Comparison of ENCODE assay signal across 26 cellular contexts in the genomic region with DNA sequence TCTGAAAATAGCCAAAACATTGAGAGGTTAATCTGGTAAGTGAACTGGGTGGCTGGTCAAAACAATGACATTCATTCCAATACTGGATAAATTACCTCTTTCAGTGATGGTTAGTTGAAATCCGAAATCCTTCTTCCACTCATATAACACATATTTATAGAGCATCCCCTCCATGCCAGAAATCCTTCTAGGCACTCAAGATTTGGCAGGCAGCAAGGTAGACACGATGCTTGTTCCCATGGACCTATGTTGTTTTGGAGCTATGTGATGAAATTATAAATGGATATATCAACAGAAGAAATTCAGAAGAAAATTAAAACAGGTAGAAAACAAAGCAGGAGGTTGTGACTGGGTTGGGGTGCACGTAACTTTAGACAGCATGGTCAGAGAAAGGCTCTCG. TPM values are rescaled to one million over a fixed set of nuclear protein-coding genes. Genes with fewer than 3 reads are reported as not detected.
"Had no signal": no experiment of that assay in that cellular context is flagged by ENCODE, and none has a peak within 500 bp of the region (broad histone marks: within the 10 kb centered on the region; RNA-seq: fewer than 3 reads in every experiment).

No MANE protein-coding gene starts in this region.

- ATAC-seq: HepG2, Panc1, PC-3 had no signal

- H3K4me1 ChIP-seq: SJSA1 had no signal

- H3K27ac ChIP-seq: RWPE1, SJSA1, SK-N-MC had no signal

- DNase-seq: IMR-90; Karpas-422; KG1; MG63; NCI-H1092; NCI-H146; NCI-H1694 treated with DMSO at 0.1 percent for 48 hours; NCI-H1930; NCI-H2081; NCI-H2107; NCI-H2171 treated with DMSO at 0.1 percent for 48 hours; NCI-H345; NCI-H446 treated with DMSO at 0.1 percent for 48 hours; NCI-H510A treated with DMSO at 0.1 percent for 48 hours; NCI-H526; NCI-H748 treated with DMSO at 0.1 percent for 48 hours; NK-92 treated with Interleukin-12 subunit alpha and Interleukin-12 subunit beta, amount 100 ng/mL, for 24 hours; PC-3; SIG-M5 had no signal

- H3K9me3 ChIP-seq: MG63, SJSA1 had no signal

- H3K36me3 ChIP-seq: MG63, SJSA1 had no signal

- H3K27me3 ChIP-seq: MG63, SJSA1 had no signal

- H3K4me3 ChIP-seq: MG63, SJSA1, SK-N-MC had no signal

RNA-seq across cellular contexts. Expression of gene OTOR, which starts 44.6 kb away (rescaled TPM):
- total RNA-seq: HepG2, HT1080, IMR-90, OCI-LY7, PC-3, SJSA1 had no signal
- polyA plus RNA-seq: HepG2, IMR-90 had no signal
